In the genomic region with DNA sequence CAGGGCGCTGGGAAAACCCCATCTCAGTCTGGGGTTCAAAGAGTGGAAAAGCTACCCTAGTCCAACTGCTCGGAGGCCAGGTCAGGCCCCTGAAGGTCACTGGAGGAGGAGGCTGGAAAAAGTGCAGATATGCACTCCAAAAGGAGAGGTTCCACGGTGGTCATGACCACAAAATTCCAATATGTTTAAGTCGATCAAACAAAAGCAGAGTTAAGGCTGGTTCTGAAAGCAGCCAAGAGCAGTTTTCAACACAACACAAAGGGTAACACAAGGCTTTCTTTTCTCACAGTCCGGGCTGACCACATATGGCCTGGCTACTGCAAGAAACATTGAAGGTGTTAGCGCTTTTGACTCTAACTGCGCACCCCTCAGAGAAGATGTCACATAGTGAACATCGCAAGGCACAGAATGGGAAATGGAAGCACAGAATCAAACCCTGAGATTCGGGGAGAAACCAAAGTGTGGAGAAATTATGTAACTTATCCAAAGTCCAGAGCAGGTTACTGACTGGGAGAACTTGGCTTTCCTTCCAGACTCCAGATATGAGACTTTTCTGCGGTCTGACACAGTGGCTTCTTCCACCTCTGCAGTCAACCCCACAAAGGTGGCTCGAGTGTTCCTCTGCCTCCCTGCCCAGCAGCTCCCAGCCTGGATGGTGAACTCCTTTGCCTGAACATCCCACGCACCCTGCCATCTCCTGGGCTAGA, we compare ENCODE assay signal across 18 cellular contexts. TPM values are rescaled to one million over a fixed set of nuclear protein-coding genes. Genes with fewer than 3 reads are reported as not detected.
A peak's percentile ranks its signal among the peaks of the same experiment; 100 is the strongest.
DNase-seq lines count a peak whose midpoint lies in the region; ATAC-seq, FAIRE-seq and TF ChIP-seq lines count a peak whose summit lies in the region.
"Had no signal": no experiment of that assay in that cellular context is flagged by ENCODE, and none has a peak within 500 bp of the region (broad histone marks: within the 10 kb centered on the region; RNA-seq: fewer than 3 reads in every experiment).

No MANE protein-coding gene starts in this region.

- H3K4me3 ChIP-seq in Caco-2 (ENCODE audit: low read depth, low read length) (no peak overlapping the region), astrocyte (ENCODE audit: insufficient read depth, low read depth, low read length) (no peak overlapping the region), neural progenitor cell (no peak overlapping the region), left lung (no peak overlapping the region)
- H3K4me3 ChIP-seq: SK-N-MC had no signal

- no peaks in the 10 kb centered on the region for H3K27me3 ChIP-seq in Caco-2 (replicated peaks; ENCODE audit: control insufficient read depth, insufficient read depth, low read length)
- no peaks in the 10 kb centered on the region for H3K27me3 ChIP-seq in astrocyte (ENCODE audit: insufficient read depth, low read length)
- no peaks in the 10 kb centered on the region for H3K27me3 ChIP-seq in neural progenitor cell
- peaks cover 0 to 13% of the 10 kb centered on the region in 2 donors for H3K27me3 ChIP-seq in left lung

- DNase-seq in Caco-2 = no peak
- peak; percentile 48 for DNase-seq in astrocyte (ENCODE audit: low read depth)
- DNase-seq in endothelial cell (ENCODE audit: low spot score) = no peak
- DNase-seq in neural progenitor cell (ENCODE audit: low spot score) = no peak
- DNase-seq in NCI-H510A treated with DMSO at 0.1 percent for 48 hours (lab: John Stamatoyannopoulos, UW) = no peak
- DNase-seq in left lung = no peak
- no peak for DNase-seq in NCI-H1092 (lab: John Stamatoyannopoulos, UW)
- no peak for DNase-seq in NCI-H2171 (lab: John Stamatoyannopoulos, UW)
- DNase-seq: activated CD8-positive, alpha-beta T cell treated with anti-CD3 and anti-CD28 coated beads, Interleukin-2, amount 10 ng/mL, durations not matched to agents 7 days and 5 days; activated naive CD8-positive, alpha-beta T cell treated with anti-CD3 and anti-CD28 coated beads, Interleukin-2, amount 50 U/mL, for 24 hours; activated T-cell treated with anti-CD3 and anti-CD28 coated beads, Interleukin-2, amount 50 U/mL, for 48 hours; head of caudate nucleus; lower lobe of right lung; NCI-H1436 treated with DMSO at 0.1 percent for 48 hours; NCI-H82 had no signal

- H3K36me3 ChIP-seq in Caco-2 (ENCODE audit: control insufficient read depth, insufficient read depth, low read length) (peaks cover 2% of the 10 kb centered on the region; the same call in 1 of the 2 replicates), astrocyte (ENCODE audit: insufficient read depth, low read length) (no peaks in the 10 kb centered on the region), neural progenitor cell (no peaks in the 10 kb centered on the region), left lung (no peaks in the 10 kb centered on the region)
- H3K36me3 ChIP-seq: lower lobe of right lung, prostate gland had no signal

- H3K4me2 ChIP-seq in astrocyte (ENCODE audit: low read length) (peak overlapping the region; percentile 86), neural progenitor cell (no peak overlapping the region)

- BruUV-seq in Caco-2 (replicated peaks; lab: Mats Ljungman, UMichigan) = no TSS peak

- H3K9me3 Mint-ChIP-seq in Caco-2 (ENCODE audit: unreplicated experiment) (peaks cover 19% of the 10 kb centered on the region), astrocyte (ENCODE audit: unreplicated experiment) (no peaks in the 10 kb centered on the region), endothelial cell (ENCODE audit: unreplicated experiment) (no peaks in the 10 kb centered on the region), neural progenitor cell (peaks cover 65% of the 10 kb centered on the region)
- H3K9me3 Mint-ChIP-seq: activated naive CD8-positive, alpha-beta T cell treated with anti-CD3 and anti-CD28 coated beads, Interleukin-2, amount 50 U/mL, for 24 hours had no signal

- H3K27ac Mint-ChIP-seq in Caco-2 (ENCODE audit: unreplicated experiment) = no peak overlapping the region
- H3K27ac Mint-ChIP-seq in astrocyte (ENCODE audit: unreplicated experiment) = peak overlapping the region; percentile 82
- H3K27ac Mint-ChIP-seq in endothelial cell (ENCODE audit: unreplicated experiment) = no peak overlapping the region
- H3K27ac Mint-ChIP-seq in neural progenitor cell = peak overlapping the region; percentile 55
- H3K27ac Mint-ChIP-seq: activated CD8-positive, alpha-beta T cell treated with anti-CD3 and anti-CD28 coated beads, Interleukin-2, amount 10 ng/mL, durations not matched to agents 7 days and 5 days; activated naive CD8-positive, alpha-beta T cell treated with anti-CD3 and anti-CD28 coated beads, Interleukin-2, amount 50 U/mL, for 24 hours had no signal

- H3K27me3 Mint-ChIP-seq in Caco-2 (ENCODE audit: insufficient read depth, unreplicated experiment) = no peaks in the 10 kb centered on the region
- H3K27me3 Mint-ChIP-seq in astrocyte (ENCODE audit: low read depth, unreplicated experiment) = no peaks in the 10 kb centered on the region
- H3K27me3 Mint-ChIP-seq in endothelial cell (ENCODE audit: unreplicated experiment) = peaks cover 7% of the 10 kb centered on the region
- H3K27me3 Mint-ChIP-seq in neural progenitor cell (ENCODE audit: insufficient read depth, low read depth) = peaks cover 9% of the 10 kb centered on the region

- H3K79me2 ChIP-seq in astrocyte (ENCODE audit: insufficient read depth, low read length) = peaks cover 98% of the 10 kb centered on the region
- peaks cover 88% of the 10 kb centered on the region for H3K79me2 ChIP-seq in neural progenitor cell (ENCODE audit: low read depth)

- TF ChIP-seq CTCF in Caco-2 (IDR thresholded peaks at IDR 0.05; ENCODE audit: insufficient read depth in 1 of 2, low read depth in 1 of 2, low read length in 1 of 2, severe bottlenecking in 1 of 2, unreplicated experiment in 1 of 2) (no peak), astrocyte (IDR thresholded peaks at IDR 0.05; ENCODE audit: insufficient read depth, low read depth, low read length) (no peak), endothelial cell (IDR thresholded peaks at IDR 0.05; ENCODE audit: unreplicated experiment) (no peak), neural progenitor cell (IDR thresholded peaks at IDR 0.05) (no peak), left lung (IDR thresholded peaks at IDR 0.05) (no peak)

- CTCF ChIA-PET in Caco-2 (lab: Charles Lee) = no interaction called here

- ATAC-seq in left lung = no peak
- ATAC-seq: activated CD8-positive, alpha-beta T cell treated with anti-CD3 and anti-CD28 coated beads, Interleukin-2, amount 10 ng/mL, durations not matched to agents 7 days and 5 days; activated naive CD8-positive, alpha-beta T cell treated with anti-CD3 and anti-CD28 coated beads, Interleukin-2, amount 50 U/mL, for 24 hours had no signal

- H3K4me1 Mint-ChIP-seq in Caco-2 (ENCODE audit: low read depth, unreplicated experiment) = peaks cover 14% of the 10 kb centered on the region
- peaks cover 55% of the 10 kb centered on the region for H3K4me1 Mint-ChIP-seq in astrocyte (ENCODE audit: low read depth, unreplicated experiment)
- peaks cover 46% of the 10 kb centered on the region for H3K4me1 Mint-ChIP-seq in endothelial cell (ENCODE audit: unreplicated experiment)
- H3K4me1 Mint-ChIP-seq in neural progenitor cell = peaks cover 34% of the 10 kb centered on the region

- no peak for FAIRE-seq in astrocyte (lab: Jason Lieb, UNC)
- FAIRE-seq: GM12891 had no signal

- H3K36me3 Mint-ChIP-seq in Caco-2 (ENCODE audit: insufficient read depth, unreplicated experiment) (peaks cover 12% of the 10 kb centered on the region), astrocyte (ENCODE audit: low read depth, unreplicated experiment) (peaks cover 23% of the 10 kb centered on the region), endothelial cell (ENCODE audit: low read depth, unreplicated experiment) (peaks cover 29% of the 10 kb centered on the region), neural progenitor cell (peaks cover 65% of the 10 kb centered on the region)

- H3K4me3 Mint-ChIP-seq in Caco-2 (ENCODE audit: unreplicated experiment) (peak overlapping the region; percentile 50), astrocyte (ENCODE audit: unreplicated experiment) (peak overlapping the region; percentile 75), endothelial cell (ENCODE audit: unreplicated experiment) (peak overlapping the region; percentile 84), neural progenitor cell (peak overlapping the region; percentile 93)

- H4K20me1 ChIP-seq in astrocyte (ENCODE audit: insufficient read depth, low read length) (peaks cover 96% of the 10 kb centered on the region), neural progenitor cell (ENCODE audit: low read depth) (peaks cover 22% of the 10 kb centered on the region)

- H3F3A ChIP-seq in neural progenitor cell (ENCODE audit: low read depth) = peaks cover 3% of the 10 kb centered on the region

- intact Hi-C loops in Caco-2 (cut with micrococcal nuclease; ENCODE audit: unreplicated experiment) = loop anchor here (5.0 kb wide), 1 partner anchor 283 kb away; no protein-coding TSS in a partner anchor
- intact Hi-C loops in left lung (cut with DNase I) = no loop called here

- H3K9me3 ChIP-seq in Caco-2 = no peaks in the 10 kb centered on the region
- no peaks in the 10 kb centered on the region for H3K9me3 ChIP-seq in astrocyte (ENCODE audit: insufficient read depth, low read depth, low read length)
- no peaks in the 10 kb centered on the region for H3K9me3 ChIP-seq in neural progenitor cell (ENCODE audit: low read depth)
- H3K9me3 ChIP-seq in left lung = no peaks in the 10 kb centered on the region
- H3K9me3 ChIP-seq: lower lobe of right lung, prostate gland had no signal

- H3K27ac ChIP-seq in astrocyte (ENCODE audit: low read depth, low read length) (peak overlapping the region; percentile 12), neural progenitor cell (no peak overlapping the region), left lung (no peak overlapping the region)
- H3K27ac ChIP-seq: lower lobe of right lung, prostate gland, SK-N-MC had no signal

- H2AFZ ChIP-seq in astrocyte (ENCODE audit: low read depth, low read length) (no peak overlapping the region), neural progenitor cell (replicated peaks) (no peak overlapping the region)

- POLR2A ChIA-PET in Caco-2 (lab: Charles Lee) = no interaction called here

- H3K4me1 ChIP-seq in Caco-2 (peaks cover 13% of the 10 kb centered on the region), astrocyte (ENCODE audit: insufficient read depth, low read length) (peaks cover 18% of the 10 kb centered on the region), neural progenitor cell (peaks cover 9% of the 10 kb centered on the region), left lung (peaks cover 6 to 33% of the 10 kb centered on the region in 2 donors)

- peak overlapping the region; percentile 67 for H3K9ac ChIP-seq in astrocyte (ENCODE audit: low read length)
- H3K9ac ChIP-seq in neural progenitor cell = no peak overlapping the region

RNA-seq across cellular contexts. Expression of gene GRB10, which starts 1.3 kb away (rescaled TPM):
- total RNA-seq in Caco-2 (2022) (79.3 and 87.2 TPM in 2 replicates), astrocyte (81.9 and 83.8 TPM in 2 replicates), endothelial cell (ENCODE audit: unreplicated experiment) (164 TPM), neural progenitor cell (ENCODE audit: low replicate concordance) (33.9 and 53.9 TPM in 2 replicates), left lung (10 to 100 TPM; 41.1 to 58.3 TPM)

Comparison
In these comparisons a context has a peak if more than half of its experiments do, and no peak if none do; other contexts are left out.
1. H3K27ac Mint-ChIP-seq: peak in astrocyte (single experiment) and neural progenitor cell (single experiment); none in Caco-2 (single experiment) and endothelial cell (single experiment).
2. Peak in every context shown above with its lines, with median percentiles within 50 percentile points of each other: H3K4me3 Mint-ChIP-seq.